In genomic region chr14:90295870-90296516, GRCh38 we compare ENCODE assay signal across 1 cellular context.
TF ChIP-seq lines count a peak whose summit lies in the region.

No MANE protein-coding gene starts in this region.

TF ChIP-seq in HepG2, 621 proteins besides CTCF, POLR2A, EP300 and RAD21:
- TF ChIP-seq ZNF775 (CRISPR knock-in tag; IDR thresholded peaks at IDR 0.05; ENCODE audit: borderline replicate concordance) = no peak
- TF ChIP-seq ZFP62 (CRISPR knock-in tag; IDR thresholded peaks at IDR 0.05) = no peak
- no peak for TF ChIP-seq TCF12 (IDR thresholded peaks at IDR 0.05)
- no peak for TF ChIP-seq TCF12 (CRISPR knock-in tag; IDR thresholded peaks at IDR 0.05)
- TF ChIP-seq ZNF101 (CRISPR knock-in tag; IDR thresholded peaks at IDR 0.05; ENCODE audit: borderline replicate concordance, low read depth) = no peak
- no peak for TF ChIP-seq ZNF749 (CRISPR knock-in tag; IDR thresholded peaks at IDR 0.05; ENCODE audit: borderline replicate concordance)
- no peak for TF ChIP-seq E2F1 (CRISPR knock-in tag; IDR thresholded peaks at IDR 0.05)
- no peak for TF ChIP-seq ZNF282 (IDR thresholded peaks at IDR 0.05; ENCODE audit: partially characterized antibody)
- TF ChIP-seq, protein P1, sequence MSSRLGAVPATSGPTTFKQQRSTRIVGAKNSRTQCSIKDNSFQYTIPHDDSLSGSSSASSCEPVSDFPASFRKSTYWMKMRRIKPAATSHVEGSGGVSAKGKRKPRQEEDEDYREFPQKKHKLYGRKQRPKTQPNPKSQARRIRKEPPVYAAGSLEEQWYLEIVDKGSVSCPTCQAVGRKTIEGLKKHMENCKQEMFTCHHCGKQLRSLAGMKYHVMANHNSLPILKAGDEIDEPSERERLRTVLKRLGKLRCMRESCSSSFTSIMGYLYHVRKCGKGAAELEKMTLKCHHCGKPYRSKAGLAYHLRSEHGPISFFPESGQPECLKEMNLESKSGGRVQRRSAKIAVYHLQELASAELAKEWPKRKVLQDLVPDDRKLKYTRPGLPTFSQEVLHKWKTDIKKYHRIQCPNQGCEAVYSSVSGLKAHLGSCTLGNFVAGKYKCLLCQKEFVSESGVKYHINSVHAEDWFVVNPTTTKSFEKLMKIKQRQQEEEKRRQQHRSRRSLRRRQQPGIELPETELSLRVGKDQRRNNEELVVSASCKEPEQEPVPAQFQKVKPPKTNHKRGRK (CRISPR knock-in tag; IDR thresholded peaks at IDR 0.05) = no peak
- TF ChIP-seq HMGA1 (CRISPR knock-in tag; conservative IDR thresholded peaks at IDR 0.05) = no peak
- no peak for TF ChIP-seq ZNF564 (CRISPR knock-in tag; IDR thresholded peaks at IDR 0.05)
- TF ChIP-seq ZZZ3 (CRISPR knock-in tag; IDR thresholded peaks at IDR 0.05; ENCODE audit: borderline replicate concordance) = no peak
- TF ChIP-seq, protein P2, sequence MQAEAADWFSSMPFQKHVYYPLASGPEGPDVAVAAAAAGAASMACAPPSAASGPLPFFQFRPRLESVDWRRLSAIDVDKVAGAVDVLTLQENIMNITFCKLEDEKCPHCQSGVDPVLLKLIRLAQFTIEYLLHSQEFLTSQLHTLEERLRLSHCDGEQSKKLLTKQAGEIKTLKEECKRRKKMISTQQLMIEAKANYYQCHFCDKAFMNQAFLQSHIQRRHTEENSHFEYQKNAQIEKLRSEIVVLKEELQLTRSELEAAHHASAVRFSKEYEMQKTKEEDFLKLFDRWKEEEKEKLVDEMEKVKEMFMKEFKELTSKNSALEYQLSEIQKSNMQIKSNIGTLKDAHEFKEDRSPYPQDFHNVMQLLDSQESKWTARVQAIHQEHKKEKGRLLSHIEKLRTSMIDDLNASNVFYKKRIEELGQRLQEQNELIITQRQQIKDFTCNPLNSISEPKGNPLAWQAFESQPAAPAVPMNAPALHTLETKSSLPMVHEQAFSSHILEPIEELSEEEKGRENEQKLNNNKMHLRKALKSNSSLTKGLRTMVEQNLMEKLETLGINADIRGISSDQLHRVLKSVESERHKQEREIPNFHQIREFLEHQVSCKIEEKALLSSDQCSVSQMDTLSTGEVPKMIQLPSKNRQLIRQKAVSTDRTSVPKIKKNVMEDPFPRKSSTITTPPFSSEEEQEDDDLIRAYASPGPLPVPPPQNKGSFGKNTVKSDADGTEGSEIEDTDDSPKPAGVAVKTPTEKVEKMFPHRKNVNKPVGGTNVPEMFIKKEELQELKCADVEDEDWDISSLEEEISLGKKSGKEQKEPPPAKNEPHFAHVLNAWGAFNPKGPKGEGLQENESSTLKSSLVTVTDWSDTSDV (CRISPR knock-in tag; IDR thresholded peaks at IDR 0.05) = no peak
- TF ChIP-seq ZNF607 (CRISPR knock-in tag; IDR thresholded peaks at IDR 0.05; ENCODE audit: borderline replicate concordance) = no peak
- TF ChIP-seq ZNF549 (CRISPR knock-in tag; IDR thresholded peaks at IDR 0.05) = no peak
- TF ChIP-seq ZNF432 (CRISPR knock-in tag; IDR thresholded peaks at IDR 0.05; ENCODE audit: borderline replicate concordance) = no peak
